30 cellular contexts compared by ENCODE assay signal in genomic region chrX:70022608-70023007, GRCh38. TPM values are rescaled to one million over a fixed set of nuclear protein-coding genes. Genes with fewer than 3 reads are reported as not detected.
A peak's percentile ranks its signal among the peaks of the same experiment; 100 is the strongest.
DNase-seq lines count a peak whose midpoint lies in the region; ATAC-seq, FAIRE-seq and TF ChIP-seq lines count a peak whose summit lies in the region.
"Had no signal": no experiment of that assay in that cellular context is flagged by ENCODE, and none has a peak within 500 bp of the region (broad histone marks: within the 10 kb centered on the region; RNA-seq: fewer than 3 reads in every experiment).

No MANE protein-coding gene starts in this region.

- H3K4me2 ChIP-seq in astrocyte (ENCODE audit: low read length) (no peak overlapping the region), GM23338 (no peak overlapping the region)

- intact Hi-C loops in naive thymus-derived CD4-positive, alpha-beta T cell (cut with micrococcal nuclease): no loop called here

- H3K9me2 ChIP-seq in GM23338 (ENCODE audit: insufficient read depth): no peaks in the 10 kb centered on the region

- TF ChIP-seq CTCF in astrocyte (IDR thresholded peaks at IDR 0.05; ENCODE audit: insufficient read depth, low read depth, low read length): no peak
- TF ChIP-seq CTCF in GM23338 (conservative IDR thresholded peaks at IDR 0.05; ENCODE audit: low read depth in 2 of 2): no peak

- H3K9ac ChIP-seq in astrocyte (ENCODE audit: low read length): no peak overlapping the region
- H3K9ac ChIP-seq: GM23248 had no signal

- H3K4me3 Mint-ChIP-seq in astrocyte (ENCODE audit: unreplicated experiment): no peak overlapping the region
- no peak overlapping the region for H3K4me3 Mint-ChIP-seq in GM23338
- H3K4me3 Mint-ChIP-seq in immature natural killer cell: no peak overlapping the region
- H3K4me3 Mint-ChIP-seq in naive thymus-derived CD4-positive, alpha-beta T cell: no peak overlapping the region
- H3K4me3 Mint-ChIP-seq: H9, HFFc6 had no signal

- ATAC-seq in left lobe of liver (peak; percentile 58), GM23338 (no peak), HG03159 (IDR thresholded peaks at IDR 0.05; ENCODE audit: unreplicated experiment) (no peak)
- no peak for ATAC-seq in naive thymus-derived CD4-positive, alpha-beta T cell
- ATAC-seq: K562, SK-N-SH treated with all-trans-retinoic acid at 6 μM for 48 hours had no signal

- H3K27me3 Mint-ChIP-seq in astrocyte (ENCODE audit: low read depth, unreplicated experiment): no peaks in the 10 kb centered on the region
- no peaks in the 10 kb centered on the region for H3K27me3 Mint-ChIP-seq in GM23338 (ENCODE audit: insufficient read depth, low read depth, poor library complexity)
- H3K27me3 Mint-ChIP-seq in immature natural killer cell (ENCODE audit: low read depth in 3 of 3): peaks cover 0 to 11% (median 6%) of the 10 kb centered on the region in 3 donors
- H3K27me3 Mint-ChIP-seq in naive thymus-derived CD4-positive, alpha-beta T cell: no peaks in the 10 kb centered on the region

- H3K4me3 ChIP-seq in astrocyte (ENCODE audit: insufficient read depth, low read depth, low read length): no peak overlapping the region
- H3K4me3 ChIP-seq in small intestine (ENCODE audit: low read depth in 1 of 2, low read length in 2 of 2): no peak overlapping the region
- no peak overlapping the region for H3K4me3 ChIP-seq in GM23338
- no peak overlapping the region for H3K4me3 ChIP-seq in naive thymus-derived CD4-positive, alpha-beta T cell (ENCODE audit: low read length)
- H3K4me3 ChIP-seq: GM23248, K562 had no signal

- peak overlapping the region; percentile 72 for H3K27ac Mint-ChIP-seq in astrocyte (ENCODE audit: unreplicated experiment)
- H3K27ac Mint-ChIP-seq in GM23338: no peak overlapping the region
- H3K27ac Mint-ChIP-seq in immature natural killer cell: no peak overlapping the region
- H3K27ac Mint-ChIP-seq in naive thymus-derived CD4-positive, alpha-beta T cell: no peak overlapping the region
- H3K27ac Mint-ChIP-seq: H9, HFFc6 had no signal

- WGBS in small intestine, 3 donors: 21 to 56% (median 34%) methylated on average over 4 of the region's 4 CpGs

- H3K79me2 ChIP-seq in astrocyte (ENCODE audit: insufficient read depth, low read length) (no peaks in the 10 kb centered on the region), GM23338 (replicated peaks; ENCODE audit: insufficient read depth) (no peaks in the 10 kb centered on the region)

- in situ Hi-C loops in Caki2 (cut with HindIII; ENCODE audit: low pct_unique_long_range_greater_than_20kb, low sequenced_read_pairs): no loop called here

- H4K20me1 ChIP-seq in astrocyte (ENCODE audit: insufficient read depth, low read length) (no peaks in the 10 kb centered on the region), GM23338 (replicated peaks; ENCODE audit: insufficient read depth) (no peaks in the 10 kb centered on the region)

- no peaks in the 10 kb centered on the region for H3K36me3 Mint-ChIP-seq in astrocyte (ENCODE audit: low read depth, unreplicated experiment)
- H3K36me3 Mint-ChIP-seq in GM23338 (ENCODE audit: low read depth): no peaks in the 10 kb centered on the region
- H3K36me3 Mint-ChIP-seq in immature natural killer cell: no peaks in the 10 kb centered on the region
- H3K36me3 Mint-ChIP-seq in naive thymus-derived CD4-positive, alpha-beta T cell: peaks cover 0 to under 1% (median 0%) of the 10 kb centered on the region in 5 donors

- no peaks in the 10 kb centered on the region for H3F3A ChIP-seq in GM23338 (replicated peaks; ENCODE audit: low read depth)

- H3K9me3 ChIP-seq in astrocyte (ENCODE audit: insufficient read depth, low read depth, low read length) (no peaks in the 10 kb centered on the region), small intestine (ENCODE audit: control insufficient read depth, low read depth) (no peaks in the 10 kb centered on the region)
- H3K9me3 ChIP-seq in naive thymus-derived CD4-positive, alpha-beta T cell (ENCODE audit: control insufficient read depth in 2 of 3, low read length in 3 of 3): no peaks in the 10 kb centered on the region

- H3K36me3 ChIP-seq in astrocyte (ENCODE audit: insufficient read depth, low read length) (no peaks in the 10 kb centered on the region), small intestine (ENCODE audit: control insufficient read depth in 2 of 2, insufficient read depth in 2 of 2, low read length in 2 of 2) (no peaks in the 10 kb centered on the region), GM23338 (ENCODE audit: insufficient read depth) (no peaks in the 10 kb centered on the region)
- H3K36me3 ChIP-seq in naive thymus-derived CD4-positive, alpha-beta T cell (ENCODE audit: control insufficient read depth in 2 of 3, insufficient read depth in 3 of 3, low read length in 3 of 3): no peaks in the 10 kb centered on the region

- H3K4me1 Mint-ChIP-seq in astrocyte (ENCODE audit: low read depth, unreplicated experiment) (peaks cover 35% of the 10 kb centered on the region), GM23338 (peaks cover 6% of the 10 kb centered on the region; the same call in 2 of the 3 replicates), immature natural killer cell (no peaks in the 10 kb centered on the region)
- H3K4me1 Mint-ChIP-seq in naive thymus-derived CD4-positive, alpha-beta T cell: peaks cover 10 to 32% (median 26%) of the 10 kb centered on the region in 7 donors

- H3K27me3 ChIP-seq in astrocyte (ENCODE audit: insufficient read depth, low read length) (no peaks in the 10 kb centered on the region), small intestine (ENCODE audit: control insufficient read depth in 2 of 2, insufficient read depth in 2 of 2, low read length in 2 of 2) (no peaks in the 10 kb centered on the region), GM23338 (ENCODE audit: insufficient read depth) (no peaks in the 10 kb centered on the region)
- no peaks in the 10 kb centered on the region for H3K27me3 ChIP-seq in naive thymus-derived CD4-positive, alpha-beta T cell (ENCODE audit: control insufficient read depth in 2 of 2, insufficient read depth in 2 of 2, low read length in 2 of 2)

- H3K9me3 Mint-ChIP-seq in astrocyte (ENCODE audit: unreplicated experiment): no peaks in the 10 kb centered on the region
- no peaks in the 10 kb centered on the region; the same call in 2 of the 3 replicates for H3K9me3 Mint-ChIP-seq in GM23338
- H3K9me3 Mint-ChIP-seq in immature natural killer cell: no peaks in the 10 kb centered on the region
- no peaks in the 10 kb centered on the region for H3K9me3 Mint-ChIP-seq in naive thymus-derived CD4-positive, alpha-beta T cell
- H3K9me3 Mint-ChIP-seq: HFFc6 had no signal

- FAIRE-seq in astrocyte (lab: Jason Lieb, UNC): no peak
- no peak for FAIRE-seq in small intestine (lab: Jason Lieb, UNC)
- FAIRE-seq: GM18507, K562 had no signal

- H3K4me1 ChIP-seq in astrocyte (ENCODE audit: insufficient read depth, low read length) (peaks cover 8% of the 10 kb centered on the region), small intestine (ENCODE audit: control insufficient read depth in 2 of 2, insufficient read depth in 1 of 2, low read depth in 1 of 2, low read length in 1 of 2) (no peaks in the 10 kb centered on the region), GM23338 (ENCODE audit: insufficient read depth) (no peaks in the 10 kb centered on the region)
- peaks cover 0 to 14% of the 10 kb centered on the region in 2 donors for H3K4me1 ChIP-seq in naive thymus-derived CD4-positive, alpha-beta T cell (ENCODE audit: control insufficient read depth in 2 of 2, insufficient read depth in 2 of 2, low read length in 2 of 2)

- POLR2A ChIA-PET in naive thymus-derived CD4-positive, alpha-beta T cell (lab: Charles Lee): no interaction called here

- CTCF ChIA-PET in naive thymus-derived CD4-positive, alpha-beta T cell (lab: Charles Lee): no interaction called here

- peak; percentile 26 for DNase-seq in Caki2 (ENCODE audit: low read depth)
- DNase-seq in astrocyte (ENCODE audit: low read depth): no peak
- no peak for DNase-seq in left lobe of liver (ENCODE audit: low spot score)
- DNase-seq in small intestine: peak; percentile 70
- no peak for DNase-seq in GM23338 (ENCODE audit: low spot score)
- no peak for DNase-seq in immature natural killer cell
- no peak for DNase-seq in naive thymus-derived CD4-positive, alpha-beta T cell
- DNase-seq: 8988T, DMS53, GM23248, H9, HFFc6, Kasumi-1, MV-4-11, NCI-H1105, NCI-H1436 treated with DMSO at 0.1 percent for 48 hours, NCI-H187 treated with DMSO at 0.1 percent for 48 hours, NCI-H2107, NCI-H524, NCI-H774 had no signal

- no peak overlapping the region for H3K27ac ChIP-seq in astrocyte (ENCODE audit: low read depth, low read length)
- H3K27ac ChIP-seq in small intestine (ENCODE audit: low read depth in 1 of 2, low read length in 1 of 2): no peak overlapping the region
- H3K27ac ChIP-seq in GM23338 (ENCODE audit: low read depth): no peak overlapping the region
- no peak overlapping the region for H3K27ac ChIP-seq in naive thymus-derived CD4-positive, alpha-beta T cell (ENCODE audit: low read depth, low read length)
- H3K27ac ChIP-seq: GM23248, HL-60 had no signal

- no peak overlapping the region for H2AFZ ChIP-seq in astrocyte (ENCODE audit: low read depth, low read length)
- no peak overlapping the region for H2AFZ ChIP-seq in GM23338
- H2AFZ ChIP-seq: GM23248 had no signal

TF ChIP-seq in GM23338, 12 proteins besides CTCF, POLR2A, EP300 and RAD21 (continues in another document):
- TF ChIP-seq EZH2phosphoT487 (IDR thresholded peaks at IDR 0.05; ENCODE audit: unreplicated experiment): no peak
- no peak for TF ChIP-seq JUNB (IDR thresholded peaks at IDR 0.05; ENCODE audit: unreplicated experiment)

RNA-seq across cellular contexts. Expression of gene AWAT2, which starts 27.1 kb away (rescaled TPM):
- total RNA-seq in Caki2 (2014; rRNA removed; shearing (Covaris generic); ENCODE audit: low replicate concordance): not detected in 2 replicates
- total RNA-seq in astrocyte: not detected in 2 replicates
- total RNA-seq in left lobe of liver: not detected
- not detected for polyA plus RNA-seq in small intestine
- not detected in 2 replicates for total RNA-seq in GM23338 (2014; rRNA removed; shearing (Covaris generic))
- polyA plus RNA-seq in GM23338 (2016; fragmentation: Nextera tagmentation; extraction: Ambion mirVana): not detected in 2 replicates
- not detected for polyA plus RNA-seq in immature natural killer cell
- not detected for total RNA-seq in naive thymus-derived CD4-positive, alpha-beta T cell
- polyA plus RNA-seq in naive thymus-derived CD4-positive, alpha-beta T cell: not detected
- total RNA-seq: Daoy, G401, GM23248, H9, HFFc6, K562 had no signal
- polyA plus RNA-seq: BJ, GM23248, K562 had no signal

RNA-seq across cellular contexts. Expression of gene OTUD6A, which starts 39.6 kb away (rescaled TPM):
- not detected in 2 replicates for total RNA-seq in Caki2 (2014; rRNA removed; shearing (Covaris generic); ENCODE audit: low replicate concordance)
- total RNA-seq in astrocyte: not detected in 2 replicates
- total RNA-seq in left lobe of liver: not detected
- polyA plus RNA-seq in small intestine: not detected
- total RNA-seq in GM23338 (2014; rRNA removed; shearing (Covaris generic)): 0.17 TPM in 1 of 2 replicates, not detected in the other
- not detected in 2 replicates for polyA plus RNA-seq in GM23338 (2016; fragmentation: Nextera tagmentation; extraction: Ambion mirVana)
- polyA plus RNA-seq in immature natural killer cell: not detected
- not detected for total RNA-seq in naive thymus-derived CD4-positive, alpha-beta T cell
- polyA plus RNA-seq in naive thymus-derived CD4-positive, alpha-beta T cell: not detected
- total RNA-seq: Daoy, G401, GM23248, H9, HFFc6, HT1080, K562, MCF 10A had no signal
- polyA plus RNA-seq: BJ, GM23248, K562 had no signal

Comparison
In these comparisons a context has a peak if more than half of its experiments do, and no peak if none do; other contexts are left out.
1. DNase-seq: peak in Caki2 (single experiment) and small intestine (single experiment); none in astrocyte (single experiment), left lobe of liver (single experiment), GM23338 (single experiment), immature natural killer cell (0 of 3) and naive thymus-derived CD4-positive, alpha-beta T cell (0 of 9).